ENCODE assay signal across 25 cellular contexts in genomic region chr14:58547649-58548048, GRCh38.
DNase-seq lines count a peak whose midpoint lies in the region; ATAC-seq, FAIRE-seq and TF ChIP-seq lines count a peak whose summit lies in the region.
"Had no signal": no experiment of that assay in that cellular context is flagged by ENCODE, and none has a peak within 500 bp of the region (broad histone marks: within the 10 kb centered on the region; RNA-seq: fewer than 3 reads in every experiment).

No MANE protein-coding gene starts in this region.

- H4K12ac ChIP-seq in trophoblast cell (ENCODE audit: low read depth, low read length) = no peak overlapping the region

- H3K27ac ChIP-seq in trophoblast cell (ENCODE audit: low read depth, low read length) = no peak overlapping the region
- no peak overlapping the region for H3K27ac ChIP-seq in pancreas
- H3K27ac ChIP-seq in adrenal gland = no peak overlapping the region
- H3K27ac ChIP-seq: PC-9, SK-N-MC had no signal

- no peak for ATAC-seq in pancreas
- no peak for ATAC-seq in HG03378 (IDR thresholded peaks at IDR 0.05; ENCODE audit: unreplicated experiment)
- ATAC-seq: CD8-positive, alpha-beta T cell had no signal

- H3K23ac ChIP-seq in trophoblast cell (ENCODE audit: low read length) = no peak overlapping the region

- no peak overlapping the region for H3K14ac ChIP-seq in trophoblast cell (ENCODE audit: low read length)

- intact Hi-C loops in pancreas (cut with DNase I) (no loop called here), adrenal gland (cut with DNase I) (no loop called here)

- no peaks in the 10 kb centered on the region for H3K27me3 ChIP-seq in trophoblast cell (ENCODE audit: insufficient read depth, low read length)
- no peaks in the 10 kb centered on the region for H3K27me3 ChIP-seq in pancreas
- no peaks in the 10 kb centered on the region for H3K27me3 ChIP-seq in adrenal gland

- H3K36me3 ChIP-seq in trophoblast cell (ENCODE audit: control insufficient read depth in 1 of 2, insufficient read depth in 2 of 2, low read length in 2 of 2) = no peaks in the 10 kb centered on the region
- no peaks in the 10 kb centered on the region for H3K36me3 ChIP-seq in pancreas
- no peaks in the 10 kb centered on the region for H3K36me3 ChIP-seq in adrenal gland (replicated peaks in 1 of 2)

- no peak for TF ChIP-seq POLR2A in adrenal gland (IDR thresholded peaks at IDR 0.05)

- FAIRE-seq in pancreas (lab: Jason Lieb, UNC) = no peak
- FAIRE-seq: GM19239 had no signal

- peak overlapping the region; percentile 44 for H2BK12ac ChIP-seq in trophoblast cell (ENCODE audit: low read length)

- WGBS in trophoblast cell (ENCODE audit: extremely low coverage, insufficient coverage, insufficient read length) = no CpG with 5 or more reads among the region's 10 CpGs
- 94% methylated on average over 10 of the region's 10 CpGs for WGBS in pancreas, 2 donors
- 83 to 97% (median 94%) methylated on average over 10 of the region's 10 CpGs for WGBS in adrenal gland, 4 donors

- H3K4me1 ChIP-seq in trophoblast cell (ENCODE audit: control insufficient read depth in 1 of 2, insufficient read depth in 2 of 2, low read length in 2 of 2) (peaks cover 2% of the 10 kb centered on the region in 2 experiments), pancreas (peaks cover 0 to 3% (median 0%) of the 10 kb centered on the region in 3 donors), adrenal gland (replicated peaks in 1 of 2) (no peaks in the 10 kb centered on the region)

- H2BK120ac ChIP-seq in trophoblast cell (ENCODE audit: insufficient read depth, low read length, poor library complexity) = no peak overlapping the region

- H3K79me1 ChIP-seq in trophoblast cell (ENCODE audit: low read length) = no peaks in the 10 kb centered on the region

- H3K9ac ChIP-seq in trophoblast cell (ENCODE audit: low read length) = no peak overlapping the region

- TF ChIP-seq CTCF in pancreas (IDR thresholded peaks at IDR 0.05) = no peak
- no peak for TF ChIP-seq CTCF in adrenal gland (IDR thresholded peaks at IDR 0.05)

- H4K8ac ChIP-seq in trophoblast cell (ENCODE audit: low read depth, low read length) = no peak overlapping the region

- H3K9me3 ChIP-seq in trophoblast cell (ENCODE audit: insufficient read depth, low read depth, low read length) (no peaks in the 10 kb centered on the region), pancreas (no peaks in the 10 kb centered on the region), adrenal gland (replicated peaks in 1 of 3) (no peaks in the 10 kb centered on the region)

- DNase-seq in NCI-H146 (lab: John Stamatoyannopoulos, UW) (peak; percentile 3), NCI-H146 treated with DMSO at 0.1 percent for 48 hours (lab: John Stamatoyannopoulos, UW; ENCODE audit: unreplicated experiment) (no peak), NCI-H2107 (lab: John Stamatoyannopoulos, UW) (peak; percentile 31), NCI-H510A treated with DMSO at 0.1 percent for 48 hours (lab: John Stamatoyannopoulos, UW) (peak; percentile 4), trophoblast cell (no peak), pancreas (no peak), adrenal gland (no peak)
- DNase-seq: AML-193; C1 segment of cervical spinal cord; Calu3; CD8-positive, alpha-beta T cell; EL; GF-D8; Karpas-422; MV-4-11; NCI-H2029 treated with DMSO at 0.1 percent for 48 hours; NCI-H226; NCI-H526 treated with DMSO at 0.1 percent for 48 hours; PC-9; RPMI8226; SHP77; T-helper 2 cell had no signal

- no peak overlapping the region for H3K4me3 ChIP-seq in trophoblast cell (ENCODE audit: low read depth, low read length)
- H3K4me3 ChIP-seq in pancreas = no peak overlapping the region
- no peak overlapping the region for H3K4me3 ChIP-seq in adrenal gland
- H3K4me3 ChIP-seq: PC-9, SK-N-MC had no signal

- H3K79me2 ChIP-seq in trophoblast cell (ENCODE audit: control insufficient read depth, insufficient read depth, low read length, poor library complexity) = no peaks in the 10 kb centered on the region

- no peak overlapping the region for H3K18ac ChIP-seq in trophoblast cell (ENCODE audit: low read length)

- H2AK5ac ChIP-seq in trophoblast cell (ENCODE audit: low read length) = peak overlapping the region; percentile 20

- no peak overlapping the region for H2BK5ac ChIP-seq in trophoblast cell (ENCODE audit: low read depth, low read length, poor library complexity)

- H3K4me2 ChIP-seq in trophoblast cell (ENCODE audit: low read length) = no peak overlapping the region
- H3K4me2 ChIP-seq: PC-9 had no signal

- peak overlapping the region; percentile 25 for H4K91ac ChIP-seq in trophoblast cell (ENCODE audit: low read depth, low read length)

- no peak overlapping the region for H2AFZ ChIP-seq in trophoblast cell (ENCODE audit: insufficient read depth, low read length, poor library complexity)
- H2AFZ ChIP-seq: PC-9 had no signal

- H3K4ac ChIP-seq in trophoblast cell (ENCODE audit: low read depth, low read length) = no peak overlapping the region

Comparison
In these comparisons a context has a peak if more than half of its experiments do, and no peak if none do; other contexts are left out.
1. DNase-seq: peak in NCI-H146 (single experiment), NCI-H2107 (single experiment) and NCI-H510A treated with DMSO at 0.1 percent for 48 hours (single experiment); none in NCI-H146 treated with DMSO at 0.1 percent for 48 hours (single experiment), trophoblast cell (0 of 2), pancreas (0 of 6) and adrenal gland (0 of 7).